ENCODE assay signal across 13 cellular contexts in the genomic region with DNA sequence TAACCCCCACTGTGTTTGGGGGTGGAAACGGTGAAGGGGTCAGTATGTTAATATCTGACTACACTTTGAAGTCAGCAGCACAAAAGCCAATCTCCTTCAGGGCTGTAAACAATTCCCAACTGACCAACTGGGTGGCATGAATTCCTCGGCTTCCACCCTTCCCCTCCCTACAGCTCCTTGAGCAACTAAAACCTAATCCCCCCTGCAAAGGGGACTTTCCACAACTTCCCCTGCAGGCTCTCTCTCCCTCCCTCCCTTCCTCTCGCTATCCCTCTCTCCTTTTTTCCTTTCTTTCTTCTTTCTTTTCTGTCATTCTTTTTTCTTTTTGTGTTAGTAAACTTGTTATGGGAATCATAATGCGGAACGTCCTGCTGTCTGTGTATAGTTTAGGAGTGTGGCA.
"Had no signal": no experiment of that assay in that cellular context is flagged by ENCODE, and none has a peak within 500 bp of the region (broad histone marks: within the 10 kb centered on the region; RNA-seq: fewer than 3 reads in every experiment).

No MANE protein-coding gene starts in this region.

- H3K36me3 Mint-ChIP-seq: activated CD8-positive, alpha-beta memory T cell treated with anti-CD3 and anti-CD28 coated beads, Interleukin-2, amount 10 ng/mL, durations not matched to agents 7 days and 5 days had no signal

- H3K4me3 ChIP-seq: colonic mucosa, suprapubic skin, upper lobe of right lung had no signal

- H3K4me1 ChIP-seq: colonic mucosa, parathyroid adenoma, suprapubic skin, upper lobe of right lung had no signal

- H3K27ac Mint-ChIP-seq: activated CD8-positive, alpha-beta memory T cell treated with anti-CD3 and anti-CD28 coated beads, Interleukin-2, amount 10 ng/mL, durations not matched to agents 7 days and 5 days; activated T-helper 2 cell treated with anti-CD3 and anti-CD28 coated beads, Interferon-gamma antibody, Interleukin-2, Interleukin-4, amounts not matched to agents 10 μg/mL and 5 μg/mL and 100 μg/mL, durations not matched to agents 14 hours and 24 hours and 36 hours had no signal

- H3K27me3 ChIP-seq: colonic mucosa, suprapubic skin, upper lobe of right lung had no signal

- H3K9me3 Mint-ChIP-seq: activated T-helper 2 cell treated with anti-CD3 and anti-CD28 coated beads, Interferon-gamma antibody, Interleukin-2, Interleukin-4, amounts not matched to agents 10 μg/mL and 5 μg/mL and 100 μg/mL, durations not matched to agents 14 hours and 24 hours and 36 hours had no signal

- H3K27ac ChIP-seq: colonic mucosa, parathyroid adenoma, suprapubic skin, upper lobe of right lung had no signal

- H3K9me3 ChIP-seq: colonic mucosa, suprapubic skin, upper lobe of right lung had no signal

- H3K4me1 Mint-ChIP-seq: activated CD8-positive, alpha-beta memory T cell treated with anti-CD3 and anti-CD28 coated beads, Interleukin-2, amount 10 ng/mL, durations not matched to agents 7 days and 5 days had no signal

- H3K4me3 Mint-ChIP-seq: activated CD8-positive, alpha-beta memory T cell treated with anti-CD3 and anti-CD28 coated beads, Interleukin-2, amount 10 ng/mL, durations not matched to agents 7 days and 5 days had no signal

- H3K9ac ChIP-seq: parathyroid adenoma had no signal

- DNase-seq: activated CD4-positive, alpha-beta T cell treated with anti-CD3 and anti-CD28 coated beads, Interleukin-2, amount 50 U/mL, for 48 hours; activated CD8-positive, alpha-beta memory T cell treated with anti-CD3 and anti-CD28 coated beads, Interleukin-2, amount 10 ng/mL, durations not matched to agents 7 days and 5 days; activated naive CD4-positive, alpha-beta T cell treated with anti-CD3 and anti-CD28 coated beads, Interleukin-2, amount 50 U/mL, for 16 hours; activated T-cell treated with anti-CD3 and anti-CD28 coated beads, Interleukin-2, amount 50 U/mL, for 1 hour; central memory CD4-positive, alpha-beta T cell; colonic mucosa; stimulated activated naive CD4-positive, alpha-beta T cell; T-helper 1 cell; T1000; upper lobe of right lung had no signal

- H3K36me3 ChIP-seq: colonic mucosa, suprapubic skin, upper lobe of right lung had no signal
